Comparison of ENCODE assay signal across 1 cellular context in the genomic region with DNA sequence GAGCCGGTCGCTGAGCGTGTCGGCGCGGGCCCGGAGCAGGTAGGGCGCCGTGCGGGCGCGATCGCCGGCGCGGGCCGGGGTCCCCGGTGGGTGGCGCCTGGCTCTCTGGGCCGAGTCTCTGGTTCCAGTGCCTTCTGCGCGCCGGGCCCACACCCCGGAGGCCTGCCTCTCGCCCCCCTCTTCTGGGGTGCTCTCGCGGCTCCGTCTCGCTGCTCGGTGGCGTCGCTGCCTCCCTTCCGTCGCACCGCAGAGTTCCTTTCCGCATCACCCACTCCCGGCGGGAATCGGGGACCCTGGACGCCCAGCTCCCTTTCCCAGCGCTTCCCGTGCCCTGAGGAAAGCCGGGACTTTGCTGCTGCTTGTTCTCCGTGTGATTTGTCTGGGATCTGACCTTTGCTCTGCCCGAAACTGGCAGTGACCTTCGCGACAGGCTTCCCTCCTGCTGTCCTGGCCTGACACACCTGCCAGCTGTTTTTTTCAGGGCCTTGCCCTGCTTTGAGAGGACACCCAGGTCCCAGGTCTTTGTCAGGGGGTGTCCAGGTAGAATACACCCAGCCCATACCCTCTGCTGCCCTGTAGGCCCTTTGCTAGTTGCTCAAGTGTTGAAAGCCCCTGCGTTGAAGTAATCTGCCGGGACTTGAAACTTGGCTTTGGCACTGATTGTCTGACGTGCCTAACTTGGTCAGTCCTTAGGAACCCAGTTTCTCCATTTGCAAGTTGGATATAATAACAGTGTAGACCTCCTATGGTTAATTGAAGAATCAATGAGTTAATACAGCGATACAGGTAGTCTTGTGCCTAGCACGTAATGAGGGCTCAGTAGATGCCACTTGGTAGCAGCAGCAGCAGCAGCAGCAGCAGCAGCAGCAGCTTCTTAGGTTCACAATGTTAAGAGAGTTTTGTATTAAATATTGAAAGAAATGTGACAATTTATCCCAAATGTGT.
TF ChIP-seq lines count a peak whose summit lies in the region.

No MANE protein-coding gene starts in this region.

TF ChIP-seq in HepG2, 621 proteins besides CTCF, POLR2A, EP300 and RAD21 (continued from another document and continues in another):
- TF ChIP-seq, protein P1, sequence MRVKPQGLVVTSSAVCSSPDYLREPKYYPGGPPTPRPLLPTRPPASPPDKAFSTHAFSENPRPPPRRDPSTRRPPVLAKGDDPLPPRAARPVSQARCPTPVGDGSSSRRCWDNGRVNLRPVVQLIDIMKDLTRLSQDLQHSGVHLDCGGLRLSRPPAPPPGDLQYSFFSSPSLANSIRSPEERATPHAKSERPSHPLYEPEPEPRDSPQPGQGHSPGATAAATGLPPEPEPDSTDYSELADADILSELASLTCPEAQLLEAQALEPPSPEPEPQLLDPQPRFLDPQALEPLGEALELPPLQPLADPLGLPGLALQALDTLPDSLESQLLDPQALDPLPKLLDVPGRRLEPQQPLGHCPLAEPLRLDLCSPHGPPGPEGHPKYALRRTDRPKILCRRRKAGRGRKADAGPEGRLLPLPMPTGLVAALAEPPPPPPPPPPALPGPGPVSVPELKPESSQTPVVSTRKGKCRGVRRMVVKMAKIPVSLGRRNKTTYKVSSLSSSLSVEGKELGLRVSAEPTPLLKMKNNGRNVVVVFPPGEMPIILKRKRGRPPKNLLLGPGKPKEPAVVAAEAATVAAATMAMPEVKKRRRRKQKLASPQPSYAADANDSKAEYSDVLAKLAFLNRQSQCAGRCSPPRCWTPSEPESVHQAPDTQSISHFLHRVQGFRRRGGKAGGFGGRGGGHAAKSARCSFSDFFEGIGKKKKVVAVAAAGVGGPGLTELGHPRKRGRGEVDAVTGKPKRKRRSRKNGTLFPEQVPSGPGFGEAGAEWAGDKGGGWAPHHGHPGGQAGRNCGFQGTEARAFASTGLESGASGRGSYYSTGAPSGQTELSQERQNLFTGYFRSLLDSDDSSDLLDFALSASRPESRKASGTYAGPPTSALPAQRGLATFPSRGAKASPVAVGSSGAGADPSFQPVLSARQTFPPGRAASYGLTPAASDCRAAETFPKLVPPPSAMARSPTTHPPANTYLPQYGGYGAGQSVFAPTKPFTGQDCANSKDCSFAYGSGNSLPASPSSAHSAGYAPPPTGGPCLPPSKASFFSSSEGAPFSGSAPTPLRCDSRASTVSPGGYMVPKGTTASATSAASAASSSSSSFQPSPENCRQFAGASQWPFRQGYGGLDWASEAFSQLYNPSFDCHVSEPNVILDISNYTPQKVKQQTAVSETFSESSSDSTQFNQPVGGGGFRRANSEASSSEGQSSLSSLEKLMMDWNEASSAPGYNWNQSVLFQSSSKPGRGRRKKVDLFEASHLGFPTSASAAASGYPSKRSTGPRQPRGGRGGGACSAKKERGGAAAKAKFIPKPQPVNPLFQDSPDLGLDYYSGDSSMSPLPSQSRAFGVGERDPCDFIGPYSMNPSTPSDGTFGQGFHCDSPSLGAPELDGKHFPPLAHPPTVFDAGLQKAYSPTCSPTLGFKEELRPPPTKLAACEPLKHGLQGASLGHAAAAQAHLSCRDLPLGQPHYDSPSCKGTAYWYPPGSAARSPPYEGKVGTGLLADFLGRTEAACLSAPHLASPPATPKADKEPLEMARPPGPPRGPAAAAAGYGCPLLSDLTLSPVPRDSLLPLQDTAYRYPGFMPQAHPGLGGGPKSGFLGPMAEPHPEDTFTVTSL (CRISPR knock-in tag; IDR thresholded peaks at IDR 0.05; ENCODE audit: borderline replicate concordance): peak; percentile 57; the same call in 1 of the 2 replicates
- no peak for TF ChIP-seq ZNF614 (CRISPR knock-in tag; IDR thresholded peaks at IDR 0.05; ENCODE audit: borderline replicate concordance)
- TF ChIP-seq, protein P2, sequence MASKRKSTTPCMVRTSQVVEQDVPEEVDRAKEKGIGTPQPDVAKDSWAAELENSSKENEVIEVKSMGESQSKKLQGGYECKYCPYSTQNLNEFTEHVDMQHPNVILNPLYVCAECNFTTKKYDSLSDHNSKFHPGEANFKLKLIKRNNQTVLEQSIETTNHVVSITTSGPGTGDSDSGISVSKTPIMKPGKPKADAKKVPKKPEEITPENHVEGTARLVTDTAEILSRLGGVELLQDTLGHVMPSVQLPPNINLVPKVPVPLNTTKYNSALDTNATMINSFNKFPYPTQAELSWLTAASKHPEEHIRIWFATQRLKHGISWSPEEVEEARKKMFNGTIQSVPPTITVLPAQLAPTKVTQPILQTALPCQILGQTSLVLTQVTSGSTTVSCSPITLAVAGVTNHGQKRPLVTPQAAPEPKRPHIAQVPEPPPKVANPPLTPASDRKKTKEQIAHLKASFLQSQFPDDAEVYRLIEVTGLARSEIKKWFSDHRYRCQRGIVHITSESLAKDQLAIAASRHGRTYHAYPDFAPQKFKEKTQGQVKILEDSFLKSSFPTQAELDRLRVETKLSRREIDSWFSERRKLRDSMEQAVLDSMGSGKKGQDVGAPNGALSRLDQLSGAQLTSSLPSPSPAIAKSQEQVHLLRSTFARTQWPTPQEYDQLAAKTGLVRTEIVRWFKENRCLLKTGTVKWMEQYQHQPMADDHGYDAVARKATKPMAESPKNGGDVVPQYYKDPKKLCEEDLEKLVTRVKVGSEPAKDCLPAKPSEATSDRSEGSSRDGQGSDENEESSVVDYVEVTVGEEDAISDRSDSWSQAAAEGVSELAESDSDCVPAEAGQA (IDR thresholded peaks at IDR 0.05; ENCODE audit: low read depth): no peak
- TF ChIP-seq, protein P2 (CRISPR knock-in tag; IDR thresholded peaks at IDR 0.05; ENCODE audit: borderline replicate concordance): no peak
- no peak for TF ChIP-seq MXD3 (CRISPR knock-in tag; IDR thresholded peaks at IDR 0.05)
- no peak for TF ChIP-seq PPARG (CRISPR knock-in tag; conservative IDR thresholded peaks at IDR 0.05)
- no peak for TF ChIP-seq TAF15 (IDR thresholded peaks at IDR 0.05; ENCODE audit: low read depth, low read length, poor library complexity, severe bottlenecking)
- TF ChIP-seq HMGA1 (CRISPR knock-in tag; conservative IDR thresholded peaks at IDR 0.05): no peak
- no peak for TF ChIP-seq SMARCC2 (IDR thresholded peaks at IDR 0.05)
- TF ChIP-seq POLR2AphosphoS2 (IDR thresholded peaks at IDR 0.05; ENCODE audit: low read depth, low read length): no peak
- no peak for TF ChIP-seq ZFYVE20 (CRISPR knock-in tag; IDR thresholded peaks at IDR 0.05; ENCODE audit: borderline replicate concordance, low read depth)
- TF ChIP-seq ZBTB7A (CRISPR knock-in tag; IDR thresholded peaks at IDR 0.05): 0 out of 2 replicates have a peak, but pooled peaks have one; percentile 9
- no peak for TF ChIP-seq SP5 (CRISPR knock-in tag; IDR thresholded peaks at IDR 0.05; ENCODE audit: borderline replicate concordance, low read depth)
- TF ChIP-seq NR2C2 (CRISPR knock-in tag; IDR thresholded peaks at IDR 0.05; ENCODE audit: borderline replicate concordance): peak; percentile 28
- no peak for TF ChIP-seq ZFP36L2 (CRISPR knock-in tag; IDR thresholded peaks at IDR 0.05)
- TF ChIP-seq KMT2A (CRISPR knock-in tag; IDR thresholded peaks at IDR 0.05): no peak; the same call in 1 of the 2 replicates
- TF ChIP-seq, protein P3, sequence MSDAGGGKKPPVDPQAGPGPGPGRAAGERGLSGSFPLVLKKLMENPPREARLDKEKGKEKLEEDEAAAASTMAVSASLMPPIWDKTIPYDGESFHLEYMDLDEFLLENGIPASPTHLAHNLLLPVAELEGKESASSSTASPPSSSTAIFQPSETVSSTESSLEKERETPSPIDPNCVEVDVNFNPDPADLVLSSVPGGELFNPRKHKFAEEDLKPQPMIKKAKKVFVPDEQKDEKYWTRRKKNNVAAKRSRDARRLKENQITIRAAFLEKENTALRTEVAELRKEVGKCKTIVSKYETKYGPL (CRISPR knock-in tag; IDR thresholded peaks at IDR 0.05): no peak
- TF ChIP-seq, protein P4, sequence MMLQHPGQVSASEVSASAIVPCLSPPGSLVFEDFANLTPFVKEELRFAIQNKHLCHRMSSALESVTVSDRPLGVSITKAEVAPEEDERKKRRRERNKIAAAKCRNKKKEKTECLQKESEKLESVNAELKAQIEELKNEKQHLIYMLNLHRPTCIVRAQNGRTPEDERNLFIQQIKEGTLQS (CRISPR knock-in tag; IDR thresholded peaks at IDR 0.05): no peak
- no peak for TF ChIP-seq TBP (CRISPR knock-in tag; IDR thresholded peaks at IDR 0.05)
- no peak for TF ChIP-seq ZNF326 (CRISPR knock-in tag; IDR thresholded peaks at IDR 0.05; ENCODE audit: borderline replicate concordance)
- TF ChIP-seq WIZ (CRISPR knock-in tag; IDR thresholded peaks at IDR 0.05): no peak
- TF ChIP-seq ZNF143 (CRISPR knock-in tag; IDR thresholded peaks at IDR 0.05): no peak
- peak; percentile 64; the same call in 1 of the 2 replicates for TF ChIP-seq ZNF546 (CRISPR knock-in tag; conservative IDR thresholded peaks at IDR 0.05)
- TF ChIP-seq GPBP1L1 (CRISPR knock-in tag; IDR thresholded peaks at IDR 0.05): no peak
- no peak for TF ChIP-seq POGZ (CRISPR knock-in tag; IDR thresholded peaks at IDR 0.05)
- no peak for TF ChIP-seq ZSCAN29 (CRISPR knock-in tag; conservative IDR thresholded peaks at IDR 0.05)
- no peak; the same call in 1 of the 2 replicates for TF ChIP-seq BORCS8-MEF2B (CRISPR knock-in tag; IDR thresholded peaks at IDR 0.05)
- TF ChIP-seq ZNF577 (CRISPR knock-in tag; IDR thresholded peaks at IDR 0.05; ENCODE audit: borderline replicate concordance, low read depth): no peak
- TF ChIP-seq NFIC (IDR thresholded peaks at IDR 0.05; ENCODE audit: low read length): no peak
- TF ChIP-seq, protein P5, sequence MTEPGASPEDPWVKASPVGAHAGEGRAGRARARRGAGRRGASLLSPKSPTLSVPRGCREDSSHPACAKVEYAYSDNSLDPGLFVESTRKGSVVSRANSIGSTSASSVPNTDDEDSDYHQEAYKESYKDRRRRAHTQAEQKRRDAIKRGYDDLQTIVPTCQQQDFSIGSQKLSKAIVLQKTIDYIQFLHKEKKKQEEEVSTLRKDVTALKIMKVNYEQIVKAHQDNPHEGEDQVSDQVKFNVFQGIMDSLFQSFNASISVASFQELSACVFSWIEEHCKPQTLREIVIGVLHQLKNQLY (CRISPR knock-in tag; IDR thresholded peaks at IDR 0.05): no peak
- TF ChIP-seq, protein P6, sequence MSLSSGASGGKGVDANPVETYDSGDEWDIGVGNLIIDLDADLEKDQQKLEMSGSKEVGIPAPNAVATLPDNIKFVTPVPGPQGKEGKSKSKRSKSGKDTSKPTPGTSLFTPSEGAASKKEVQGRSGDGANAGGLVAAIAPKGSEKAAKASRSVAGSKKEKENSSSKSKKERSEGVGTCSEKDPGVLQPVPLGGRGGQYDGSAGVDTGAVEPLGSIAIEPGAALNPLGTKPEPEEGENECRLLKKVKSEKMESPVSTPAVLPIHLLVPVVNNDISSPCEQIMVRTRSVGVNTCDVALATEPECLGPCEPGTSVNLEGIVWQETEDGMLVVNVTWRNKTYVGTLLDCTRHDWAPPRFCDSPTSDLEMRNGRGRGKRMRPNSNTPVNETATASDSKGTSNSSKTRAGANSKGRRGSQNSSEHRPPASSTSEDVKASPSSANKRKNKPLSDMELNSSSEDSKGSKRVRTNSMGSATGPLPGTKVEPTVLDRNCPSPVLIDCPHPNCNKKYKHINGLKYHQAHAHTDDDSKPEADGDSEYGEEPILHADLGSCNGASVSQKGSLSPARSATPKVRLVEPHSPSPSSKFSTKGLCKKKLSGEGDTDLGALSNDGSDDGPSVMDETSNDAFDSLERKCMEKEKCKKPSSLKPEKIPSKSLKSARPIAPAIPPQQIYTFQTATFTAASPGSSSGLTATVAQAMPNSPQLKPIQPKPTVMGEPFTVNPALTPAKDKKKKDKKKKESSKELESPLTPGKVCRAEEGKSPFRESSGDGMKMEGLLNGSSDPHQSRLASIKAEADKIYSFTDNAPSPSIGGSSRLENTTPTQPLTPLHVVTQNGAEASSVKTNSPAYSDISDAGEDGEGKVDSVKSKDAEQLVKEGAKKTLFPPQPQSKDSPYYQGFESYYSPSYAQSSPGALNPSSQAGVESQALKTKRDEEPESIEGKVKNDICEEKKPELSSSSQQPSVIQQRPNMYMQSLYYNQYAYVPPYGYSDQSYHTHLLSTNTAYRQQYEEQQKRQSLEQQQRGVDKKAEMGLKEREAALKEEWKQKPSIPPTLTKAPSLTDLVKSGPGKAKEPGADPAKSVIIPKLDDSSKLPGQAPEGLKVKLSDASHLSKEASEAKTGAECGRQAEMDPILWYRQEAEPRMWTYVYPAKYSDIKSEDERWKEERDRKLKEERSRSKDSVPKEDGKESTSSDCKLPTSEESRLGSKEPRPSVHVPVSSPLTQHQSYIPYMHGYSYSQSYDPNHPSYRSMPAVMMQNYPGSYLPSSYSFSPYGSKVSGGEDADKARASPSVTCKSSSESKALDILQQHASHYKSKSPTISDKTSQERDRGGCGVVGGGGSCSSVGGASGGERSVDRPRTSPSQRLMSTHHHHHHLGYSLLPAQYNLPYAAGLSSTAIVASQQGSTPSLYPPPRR (CRISPR knock-in tag; IDR thresholded peaks at IDR 0.05; ENCODE audit: borderline replicate concordance): no peak
- 0 out of 2 replicates have a peak, but pooled peaks have one; percentile 25 for TF ChIP-seq SNAPC2 (CRISPR knock-in tag; IDR thresholded peaks at IDR 0.05)
- TF ChIP-seq PHF5A (CRISPR knock-in tag; IDR thresholded peaks at IDR 0.05; ENCODE audit: low read depth, unreplicated experiment): no peak
- TF ChIP-seq ZNF460 (CRISPR knock-in tag; IDR thresholded peaks at IDR 0.05; ENCODE audit: borderline replicate concordance): no peak
- TF ChIP-seq ZNF780A (CRISPR knock-in tag; IDR thresholded peaks at IDR 0.05): no peak; the same call in 1 of the 2 replicates
- TF ChIP-seq DR1 (CRISPR knock-in tag; IDR thresholded peaks at IDR 0.05): no peak
- no peak for TF ChIP-seq KLF12 (CRISPR knock-in tag; IDR thresholded peaks at IDR 0.05; ENCODE audit: borderline replicate concordance)
